11 cellular contexts compared by ENCODE assay signal in the genomic region with DNA sequence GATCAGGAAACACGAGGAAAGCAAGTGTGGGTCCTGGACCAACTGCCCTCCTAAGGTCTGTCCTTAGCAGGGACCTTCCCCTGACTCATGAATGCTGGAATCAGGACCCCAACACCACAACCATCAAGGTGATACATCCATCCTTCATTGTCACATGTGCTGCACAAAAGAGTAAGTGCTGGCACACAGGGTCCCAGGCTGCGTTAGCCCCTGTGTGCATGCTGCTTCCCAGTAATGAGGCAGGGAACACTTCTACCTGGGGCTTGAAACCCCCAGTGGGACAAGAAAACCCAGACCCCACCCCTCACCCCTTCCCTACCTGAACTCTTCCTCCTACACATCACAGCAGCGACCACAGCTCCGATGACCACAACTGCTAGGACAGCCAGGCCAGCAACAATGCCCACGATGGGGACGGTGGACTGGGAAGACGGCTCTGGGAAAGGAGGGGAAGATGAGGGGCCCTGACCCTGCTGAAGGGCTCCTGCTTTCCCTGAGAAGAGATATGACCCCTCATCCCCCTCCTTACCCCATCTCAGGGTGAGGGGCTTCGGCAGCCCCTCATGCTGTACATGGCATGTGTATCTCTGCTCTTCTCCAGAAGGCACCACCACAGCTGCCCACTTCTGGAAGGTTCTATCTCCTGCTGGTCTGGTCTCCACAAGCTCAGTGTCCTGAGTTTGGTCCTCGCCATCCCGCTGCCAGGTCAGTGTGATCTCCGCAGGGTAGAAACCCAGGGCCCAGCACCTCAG. TPM values are rescaled to one million over a fixed set of nuclear protein-coding genes. Genes with fewer than 3 reads are reported as not detected.
DNase-seq lines count a peak whose midpoint lies in the region; ATAC-seq, FAIRE-seq and TF ChIP-seq lines count a peak whose summit lies in the region.
"Had no signal": no experiment of that assay in that cellular context is flagged by ENCODE, and none has a peak within 500 bp of the region (broad histone marks: within the 10 kb centered on the region; RNA-seq: fewer than 3 reads in every experiment).

No MANE protein-coding gene starts in this region.

- H4K20me1 ChIP-seq in mammary epithelial cell (ENCODE audit: insufficient read depth, low read length), result no peaks in the 10 kb centered on the region

- in situ Hi-C loops in mammary epithelial cell (cut with MboI; ENCODE audit: low sequenced_read_pairs in 2 of 2), result loop anchor here in 1 of 2 donors (5.0 kb wide), 1 partner anchor 88 kb away; no protein-coding TSS in a partner anchor

- DNase-seq in MCF 10A (ENCODE audit: unreplicated experiment) (no peak), mammary epithelial cell (no peak), lung (ENCODE audit: low spot score) (no peak), thoracic aorta (ENCODE audit: low spot score) (no peak), pancreas (no peak)
- DNase-seq in activated T-helper 1 cell treated with anti-CD3 and anti-CD28 coated beads, Interleukin-12 subunit alpha, Interleukin-12 subunit beta, Interleukin-2, Interleukin-4 antibody, amounts not matched to agents 30 ng/mL and 10 ng/mL and 1 ng/mL, durations not matched to agents 14 hours and 24 hours and 36 hours (ENCODE audit: low spot score), result no peak
- DNase-seq: BE2C, NCI-H146 had no signal

- no peak for ATAC-seq in lung (ENCODE audit: insufficient read depth, low FRiP score)
- no peak for ATAC-seq in thoracic aorta (ENCODE audit: insufficient number of reproducible peaks, low FRiP score, low read depth)
- ATAC-seq in HG03097 (IDR thresholded peaks at IDR 0.05; ENCODE audit: low FRiP score, unreplicated experiment), result no peak
- ATAC-seq in HG03280 (IDR thresholded peaks at IDR 0.05; ENCODE audit: unreplicated experiment), result no peak
- no peak for ATAC-seq in pancreas
- ATAC-seq: HCT116 had no signal

- no peak overlapping the region for H2AFZ ChIP-seq in mammary epithelial cell (ENCODE audit: low read depth, low read length)

- no peak overlapping the region for H3K4me2 ChIP-seq in mammary epithelial cell (ENCODE audit: insufficient read depth, low read depth, low read length)

- WGBS in mammary epithelial cell (ENCODE audit: low coverage, missing lambda C conversion rate), result 92% methylated on average over 5 of the region's 11 CpGs
- 58 to 71% methylated on average over 11 of the region's 11 CpGs for WGBS in lung, 2 donors
- 72 to 73% methylated on average over 11 of the region's 11 CpGs for WGBS in pancreas, 2 donors

- peaks cover 7% of the 10 kb centered on the region for H3K36me3 Mint-ChIP-seq in MCF 10A (ENCODE audit: insufficient read depth, unreplicated experiment)
- peaks cover 48% of the 10 kb centered on the region for H3K36me3 Mint-ChIP-seq in activated T-helper 1 cell treated with anti-CD3 and anti-CD28 coated beads, Interleukin-12 subunit alpha, Interleukin-12 subunit beta, Interleukin-2, Interleukin-4 antibody, amounts not matched to agents 30 ng/mL and 10 ng/mL and 1 ng/mL, durations not matched to agents 14 hours and 24 hours and 36 hours (ENCODE audit: low read depth)

- BruUV-seq in MCF 10A (replicated peaks; lab: Mats Ljungman, UMichigan) (no TSS peak), mammary epithelial cell (replicated peaks; lab: Mats Ljungman, UMichigan) (no TSS peak)

- H3K79me2 ChIP-seq in mammary epithelial cell (ENCODE audit: insufficient read depth, low read length), result no peaks in the 10 kb centered on the region

- H3K27ac ChIP-seq in mammary epithelial cell (ENCODE audit: insufficient read depth, low read depth, low read length), result no peak overlapping the region
- H3K27ac ChIP-seq in lung (ENCODE audit: low read depth in 1 of 2, low read length in 1 of 2), result peak overlapping the region in 1 of 2 donors; percentile 45
- H3K27ac ChIP-seq in thoracic aorta, result no peak overlapping the region
- H3K27ac ChIP-seq in pancreas, result no peak overlapping the region

- FAIRE-seq in pancreas (lab: Jason Lieb, UNC), result no peak

- H3K27ac Mint-ChIP-seq in MCF 10A (ENCODE audit: low read depth, unreplicated experiment), result no peak overlapping the region
- peak overlapping the region; percentile 79 for H3K27ac Mint-ChIP-seq in activated T-helper 1 cell treated with anti-CD3 and anti-CD28 coated beads, Interleukin-12 subunit alpha, Interleukin-12 subunit beta, Interleukin-2, Interleukin-4 antibody, amounts not matched to agents 30 ng/mL and 10 ng/mL and 1 ng/mL, durations not matched to agents 14 hours and 24 hours and 36 hours

- H3K27me3 ChIP-seq in mammary epithelial cell (ENCODE audit: insufficient read depth, low read length), result peaks cover 6% of the 10 kb centered on the region
- no peaks in the 10 kb centered on the region for H3K27me3 ChIP-seq in lung (ENCODE audit: control insufficient read depth, insufficient read depth)
- no peaks in the 10 kb centered on the region for H3K27me3 ChIP-seq in thoracic aorta (replicated peaks; ENCODE audit: insufficient read depth)
- H3K27me3 ChIP-seq in pancreas, result no peaks in the 10 kb centered on the region

- dilution Hi-C loops in mammary epithelial cell (cut with HindIII; ENCODE audit: low sequenced_read_pairs), result no loop called here

- no peak overlapping the region for H3K4me3 ChIP-seq in mammary epithelial cell (replicated peaks in 1 of 3; ENCODE audit: insufficient read depth in 1 of 3, low read depth in 2 of 3, low read length in 3 of 3)
- peak overlapping the region; percentile 88 for H3K4me3 ChIP-seq in lung
- H3K4me3 ChIP-seq in thoracic aorta, result peak overlapping the region; percentile 91
- H3K4me3 ChIP-seq in pancreas, result peak overlapping the region in 1 of 4 donors; percentile 50

- intact Hi-C loops in MCF 10A (cut with micrococcal nuclease), result no loop called here
- intact Hi-C loops in mammary epithelial cell (cut with micrococcal nuclease), result no loop called here
- intact Hi-C loops in activated T-helper 1 cell treated with anti-CD3 and anti-CD28 coated beads, Interleukin-12 subunit alpha, Interleukin-12 subunit beta, Interleukin-2, Interleukin-4 antibody, amounts not matched to agents 30 ng/mL and 10 ng/mL and 1 ng/mL, durations not matched to agents 14 hours and 24 hours and 36 hours (cut with micrococcal nuclease), result loop anchor here (1.0 to 5.0 kb wide), 4 partner anchors 47 to 1468 kb away; a partner anchor contains a TSS
- intact Hi-C loops in pancreas (cut with DNase I), result loop anchor here in 1 of 3 donors (10.0 kb wide), 1 partner anchor 70 kb away; no protein-coding TSS in a partner anchor

- no peaks in the 10 kb centered on the region for H3K9me3 Mint-ChIP-seq in MCF 10A (ENCODE audit: unreplicated experiment)
- H3K9me3 Mint-ChIP-seq in activated T-helper 1 cell treated with anti-CD3 and anti-CD28 coated beads, Interleukin-12 subunit alpha, Interleukin-12 subunit beta, Interleukin-2, Interleukin-4 antibody, amounts not matched to agents 30 ng/mL and 10 ng/mL and 1 ng/mL, durations not matched to agents 14 hours and 24 hours and 36 hours, result no peaks in the 10 kb centered on the region

- peaks cover 3% of the 10 kb centered on the region for H3K4me1 ChIP-seq in mammary epithelial cell (ENCODE audit: insufficient read depth, low read length)
- peaks cover 0 to 16% of the 10 kb centered on the region in 2 donors for H3K4me1 ChIP-seq in lung (ENCODE audit: control insufficient read depth in 2 of 2, insufficient read depth in 2 of 2, low read length in 2 of 2)
- peaks cover 0 to 15% of the 10 kb centered on the region in 2 donors for H3K4me1 ChIP-seq in thoracic aorta (ENCODE audit: control insufficient read depth in 1 of 2, low read depth in 2 of 2)
- peaks cover 0 to 6% (median 0%) of the 10 kb centered on the region in 3 donors for H3K4me1 ChIP-seq in pancreas
- H3K4me1 ChIP-seq: BE2C had no signal

- POLR2A ChIA-PET in MCF 10A (lab: Yijun Ruan, JAX), result no interaction called here

- H3K36me3 ChIP-seq in mammary epithelial cell (ENCODE audit: insufficient read depth, low read length) (no peaks in the 10 kb centered on the region), lung (ENCODE audit: control insufficient read depth in 2 of 2, insufficient read depth in 2 of 2, low read length in 2 of 2) (peaks cover 0 to 23% of the 10 kb centered on the region in 2 donors), thoracic aorta (no peaks in the 10 kb centered on the region), pancreas (no peaks in the 10 kb centered on the region)
- H3K36me3 ChIP-seq: BE2C had no signal

- TF ChIP-seq CTCF in MCF 10A (IDR thresholded peaks at IDR 0.05; ENCODE audit: unreplicated experiment) (no peak), mammary epithelial cell (conservative IDR thresholded peaks at IDR 0.05 in 1 of 2, IDR thresholded peaks at IDR 0.05 in 1 of 2; ENCODE audit: extremely low read depth in 1 of 2, insufficient read depth in 1 of 2, low read depth in 1 of 2, low read length in 2 of 2) (no peak), lung (IDR thresholded peaks at IDR 0.05; ENCODE audit: control extremely low read depth, extremely low read depth) (no peak), thoracic aorta (IDR thresholded peaks at IDR 0.05) (no peak), pancreas (IDR thresholded peaks at IDR 0.05) (no peak)

- no peak overlapping the region for H3K9ac ChIP-seq in mammary epithelial cell (ENCODE audit: insufficient read depth, low read length)

- H3K4me3 Mint-ChIP-seq in MCF 10A (ENCODE audit: unreplicated experiment), result peak overlapping the region; percentile 78
- peak overlapping the region; percentile 95 for H3K4me3 Mint-ChIP-seq in activated T-helper 1 cell treated with anti-CD3 and anti-CD28 coated beads, Interleukin-12 subunit alpha, Interleukin-12 subunit beta, Interleukin-2, Interleukin-4 antibody, amounts not matched to agents 30 ng/mL and 10 ng/mL and 1 ng/mL, durations not matched to agents 14 hours and 24 hours and 36 hours

- no peaks in the 10 kb centered on the region for H3K9me3 ChIP-seq in mammary epithelial cell (replicated peaks; ENCODE audit: insufficient read depth, low read length)
- no peaks in the 10 kb centered on the region for H3K9me3 ChIP-seq in lung (ENCODE audit: control insufficient read depth in 2 of 2, insufficient read depth in 1 of 2, low read length in 1 of 2)
- H3K9me3 ChIP-seq in thoracic aorta, result no peaks in the 10 kb centered on the region
- H3K9me3 ChIP-seq in pancreas, result no peaks in the 10 kb centered on the region
- H3K9me3 ChIP-seq: BE2C had no signal

- peaks cover 56% of the 10 kb centered on the region for H3K27me3 Mint-ChIP-seq in MCF 10A (ENCODE audit: insufficient read depth, unreplicated experiment)
- H3K27me3 Mint-ChIP-seq in activated T-helper 1 cell treated with anti-CD3 and anti-CD28 coated beads, Interleukin-12 subunit alpha, Interleukin-12 subunit beta, Interleukin-2, Interleukin-4 antibody, amounts not matched to agents 30 ng/mL and 10 ng/mL and 1 ng/mL, durations not matched to agents 14 hours and 24 hours and 36 hours (ENCODE audit: insufficient read depth), result no peaks in the 10 kb centered on the region

- peaks cover 5% of the 10 kb centered on the region for H3K4me1 Mint-ChIP-seq in MCF 10A (ENCODE audit: insufficient read depth, unreplicated experiment)
- H3K4me1 Mint-ChIP-seq in activated T-helper 1 cell treated with anti-CD3 and anti-CD28 coated beads, Interleukin-12 subunit alpha, Interleukin-12 subunit beta, Interleukin-2, Interleukin-4 antibody, amounts not matched to agents 30 ng/mL and 10 ng/mL and 1 ng/mL, durations not matched to agents 14 hours and 24 hours and 36 hours (ENCODE audit: low read depth), result peaks cover 79% of the 10 kb centered on the region

- CTCF ChIA-PET in MCF 10A (lab: Yijun Ruan, JAX) (interaction anchor here (0.7 to 0.9 kb wide), 2 partner anchors 12 to 158 kb away, joined by 3 read pairs; no protein-coding TSS in a partner anchor), mammary epithelial cell (lab: Charles Lee; ENCODE audit: low non-redundant PET) (no interaction called here)

RNA-seq across cellular contexts. Expression of a gene that starts 2.0 kb away (rescaled TPM):
- total RNA-seq in MCF 10A (2022) (87.4 and 180 TPM in 2 replicates), mammary epithelial cell (100 to 1,000 TPM in 1 of 2 donors, 10 to 100 TPM in 1; 65.3 to 181 TPM), lung (1,000 to 10,000 TPM in 1 of 2 donors, 100 to 1,000 TPM in 1; 668 to 1,563 TPM), thoracic aorta (100 to 1,000 TPM; 552 to 852 TPM), pancreas (1,000 to 10,000 TPM in 1 of 6 donors, 100 to 1,000 TPM in 5; 141 to 1,089 (median 229) TPM)
- polyA plus RNA-seq in mammary epithelial cell (95.3 TPM), lung (1,000 to 10,000 TPM; 1,310 to 3,772 TPM), pancreas (100 to 1,000 TPM; 269 to 373 TPM)
- polyA minus RNA-seq in mammary epithelial cell, result 53.0 TPM
- total RNA-seq in activated T-helper 1 cell treated with anti-CD3 and anti-CD28 coated beads, Interleukin-12 subunit alpha, Interleukin-12 subunit beta, Interleukin-2, Interleukin-4 antibody, amounts not matched to agents 30 ng/mL and 10 ng/mL and 1 ng/mL, durations not matched to agents 14 hours and 24 hours and 36 hours, result 3,770 and 3,814 TPM in 2 replicates

RNA-seq across cellular contexts. Expression of a gene that starts 48.4 kb away (rescaled TPM):
- total RNA-seq in MCF 10A (2022) (17.9 and 18.0 TPM in 2 replicates), mammary epithelial cell (10 to 100 TPM; 32.3 to 51.2 TPM), lung (10 to 100 TPM; 16.5 to 48.2 TPM), thoracic aorta (10 to 100 TPM; 15.0 to 16.4 TPM), pancreas (10 to 100 TPM in 1 of 6 donors, 1 to 10 TPM in 5; 4.8 to 15.8 (median 5.7) TPM)
- polyA plus RNA-seq in mammary epithelial cell (38.8 TPM), lung (10 to 100 TPM; 27.7 to 28.0 TPM), pancreas (10 to 100 TPM; 13.6 to 22.6 TPM)
- polyA minus RNA-seq in mammary epithelial cell, result 13.9 TPM
- 11.5 and 12.4 TPM in 2 replicates for total RNA-seq in activated T-helper 1 cell treated with anti-CD3 and anti-CD28 coated beads, Interleukin-12 subunit alpha, Interleukin-12 subunit beta, Interleukin-2, Interleukin-4 antibody, amounts not matched to agents 30 ng/mL and 10 ng/mL and 1 ng/mL, durations not matched to agents 14 hours and 24 hours and 36 hours

Comparison
In these comparisons a context has a peak if more than half of its experiments do, and no peak if none do; other contexts are left out.
1. H3K4me3 ChIP-seq: peak in lung (single experiment) and thoracic aorta (single experiment); none in mammary epithelial cell (0 of 3).